ENCODE assay signal across 31 cellular contexts in genomic region chr6:53944538-53944937, GRCh38.
"Had no signal": no experiment of that assay in that cellular context is flagged by ENCODE, and none has a peak within 500 bp of the region (broad histone marks: within the 10 kb centered on the region; RNA-seq: fewer than 3 reads in every experiment).

No MANE protein-coding gene starts in this region.

- H3K27ac ChIP-seq: coronary artery, heart left ventricle, left lung, lower lobe of right lung had no signal

- H3K27ac Mint-ChIP-seq: activated naive CD4-positive, alpha-beta T cell treated with anti-CD3 and anti-CD28 coated beads for 36 hours; activated naive CD8-positive, alpha-beta T cell treated with anti-CD3 and anti-CD28 coated beads for 36 hours; activated T-helper 1 cell treated with anti-CD3 and anti-CD28 coated beads, Interleukin-12 subunit alpha, Interleukin-12 subunit beta, Interleukin-2, Interleukin-4 antibody, amounts not matched to agents 30 ng/mL and 10 ng/mL and 1 ng/mL, durations not matched to agents 14 hours and 24 hours and 36 hours; effector memory CD8-positive, alpha-beta T cell; natural killer cell; stimulated activated memory B cell treated with anti-CD40 and anti-IgM and Interleukin-4, amounts not matched to agents 10 μg/mL and 1 μg/mL and 100 μg/mL, for 72 hours; stimulated activated naive CD8-positive, alpha-beta T cell treated with anti-CD3 and anti-CD28 coated beads, Interleukin-15, amount 100 ng/mL, for 72 hours; T-helper 1 cell treated with Interleukin-12 subunit alpha and Interleukin-12 subunit beta and Interleukin-4 antibody, amounts not matched to agents 30 μg/mL and 1 μg/mL, for 36 hours had no signal

- H3K4me2 ChIP-seq: smooth muscle cell had no signal

- H3K4me1 Mint-ChIP-seq: activated naive CD8-positive, alpha-beta T cell treated with anti-CD3 and anti-CD28 coated beads for 36 hours; natural killer cell; stimulated activated memory B cell treated with anti-CD40 and anti-IgM and Interleukin-4, amounts not matched to agents 10 μg/mL and 1 μg/mL and 100 μg/mL, for 72 hours; stimulated activated naive CD8-positive, alpha-beta T cell treated with anti-CD3 and anti-CD28 coated beads, Interleukin-15, amount 100 ng/mL, for 72 hours had no signal

- DNase-seq: activated CD4-positive, alpha-beta T cell treated with anti-CD3 and anti-CD28 coated beads for 4 hours; activated CD4-positive, alpha-beta T cell treated with anti-CD3 and anti-CD28 coated beads, Interleukin-2, amount 50 U/mL, for 4 hours; activated CD8-positive, alpha-beta memory T cell treated with anti-CD3 and anti-CD28 coated beads, Interleukin-2, amount 50 U/mL, for 4 hours; activated effector memory CD4-positive, alpha-beta T cell treated with anti-CD3 and anti-CD28 coated beads, Interleukin-2, amount 50 U/mL, for 16 hours; activated naive CD4-positive, alpha-beta T cell treated with anti-CD3 and anti-CD28 coated beads for 36 hours; activated naive CD8-positive, alpha-beta T cell treated with anti-CD3 and anti-CD28 coated beads for 36 hours; activated T-cell treated with anti-CD3 and anti-CD28 coated beads, Interleukin-2, amount 50 U/mL, for 1 hour; dorsolateral prefrontal cortex; effector memory CD8-positive, alpha-beta T cell; erythroblast; foreskin fibroblast; heart left ventricle; left lung; lower lobe of right lung; mesendoderm; natural killer cell; retina; sigmoid colon; stimulated activated CD4-positive, alpha-beta T cell treated with anti-CD3 and anti-CD28 coated beads, Interleukin-1b, Interleukin-23, amount 100 ng/mL, for 48 hours; stimulated activated CD4-positive, alpha-beta T cell treated with anti-CD3 and anti-CD28 coated beads, Interleukin-4, amount 100 ng/mL, for 4 hours; stimulated activated CD8-positive, alpha-beta memory T cell treated with anti-CD3 and anti-CD28 coated beads, Interleukin-4, amount 100 ng/mL, for 48 hours; stimulated activated naive CD8-positive, alpha-beta T cell treated with anti-CD3 and anti-CD28 coated beads, Interleukin-15, amount 100 ng/mL, for 72 hours; substantia nigra; T-helper 9 cell had no signal

- H3K9me3 Mint-ChIP-seq: activated naive CD4-positive, alpha-beta T cell treated with anti-CD3 and anti-CD28 coated beads for 36 hours; activated T-helper 1 cell treated with anti-CD3 and anti-CD28 coated beads, Interleukin-12 subunit alpha, Interleukin-12 subunit beta, Interleukin-2, Interleukin-4 antibody, amounts not matched to agents 30 ng/mL and 10 ng/mL and 1 ng/mL, durations not matched to agents 14 hours and 24 hours and 36 hours; effector memory CD8-positive, alpha-beta T cell; stimulated activated memory B cell treated with anti-CD40 and anti-IgM and Interleukin-4, amounts not matched to agents 10 μg/mL and 1 μg/mL and 100 μg/mL, for 72 hours; T-helper 1 cell treated with Interleukin-12 subunit alpha and Interleukin-12 subunit beta and Interleukin-4 antibody, amounts not matched to agents 30 μg/mL and 1 μg/mL, for 36 hours had no signal

- H3K4me1 ChIP-seq: sigmoid colon had no signal

- H3K9me3 ChIP-seq: lower lobe of right lung, prostate gland had no signal

- H3K27me3 ChIP-seq: dorsolateral prefrontal cortex, heart left ventricle, left lung, sigmoid colon, tibial nerve had no signal

- H3K36me3 ChIP-seq: heart left ventricle, left lung, lower lobe of right lung, prostate gland, sigmoid colon, tibial nerve had no signal

- H3K4me3 Mint-ChIP-seq: activated naive CD4-positive, alpha-beta T cell treated with anti-CD3 and anti-CD28 coated beads for 36 hours; activated naive CD8-positive, alpha-beta T cell treated with anti-CD3 and anti-CD28 coated beads for 36 hours; activated T-helper 1 cell treated with anti-CD3 and anti-CD28 coated beads, Interleukin-12 subunit alpha, Interleukin-12 subunit beta, Interleukin-2, Interleukin-4 antibody, amounts not matched to agents 30 ng/mL and 10 ng/mL and 1 ng/mL, durations not matched to agents 14 hours and 24 hours and 36 hours; effector memory CD8-positive, alpha-beta T cell; natural killer cell; stimulated activated memory B cell treated with anti-CD40 and anti-IgM and Interleukin-4, amounts not matched to agents 10 μg/mL and 1 μg/mL and 100 μg/mL, for 72 hours; stimulated activated naive CD8-positive, alpha-beta T cell treated with anti-CD3 and anti-CD28 coated beads, Interleukin-15, amount 100 ng/mL, for 72 hours; T-helper 1 cell treated with Interleukin-12 subunit alpha and Interleukin-12 subunit beta and Interleukin-4 antibody, amounts not matched to agents 30 μg/mL and 1 μg/mL, for 36 hours had no signal

- H3K4me3 ChIP-seq: dorsolateral prefrontal cortex, heart left ventricle, left lung, lower lobe of right lung, prostate gland, sigmoid colon, smooth muscle cell, tibial nerve had no signal

- ATAC-seq: effector memory CD8-positive, alpha-beta T cell; left lung; natural killer cell; stimulated activated memory B cell treated with anti-CD40 and anti-IgM and Interleukin-4, amounts not matched to agents 10 μg/mL and 1 μg/mL and 100 μg/mL, for 72 hours had no signal

- H3K36me3 Mint-ChIP-seq: activated naive CD8-positive, alpha-beta T cell treated with anti-CD3 and anti-CD28 coated beads for 36 hours; stimulated activated memory B cell treated with anti-CD40 and anti-IgM and Interleukin-4, amounts not matched to agents 10 μg/mL and 1 μg/mL and 100 μg/mL, for 72 hours had no signal
